ENCODE assay signal across 1 cellular context in genomic region chr2:131104487-131105155, GRCh38.
TF ChIP-seq lines count a peak whose summit lies in the region.

No MANE protein-coding gene starts in this region.

TF ChIP-seq in GM12878, 131 proteins besides CTCF, POLR2A, EP300 and RAD21 (continued from another document and continues in another):
- TF ChIP-seq ZNF687 (IDR thresholded peaks at IDR 0.05) (peak; percentile 20; the same call in 1 of the 2 replicates), NFXL1 (IDR thresholded peaks at IDR 0.05; ENCODE audit: borderline replicate concordance) (no peak), SMARCA5 (IDR thresholded peaks at IDR 0.05) (no peak), ZNF384 (IDR thresholded peaks at IDR 0.05; ENCODE audit: borderline replicate concordance, low read depth, low read length) (peak; percentile 57; the same call in 1 of the 2 replicates), RAD51 (IDR thresholded peaks at IDR 0.05) (no peak; the same call in 1 of the 2 replicates), NBN (IDR thresholded peaks at IDR 0.05) (peak; percentile 37; the same call in 1 of the 2 replicates), ZSCAN29 (IDR thresholded peaks at IDR 0.05) (no peak), STAT1 (conservative IDR thresholded peaks at IDR 0.05) (no peak), BRCA1 (IDR thresholded peaks at IDR 0.05; ENCODE audit: low read depth, low read length) (no peak), BHLHE40 (IDR thresholded peaks at IDR 0.05; ENCODE audit: borderline replicate concordance in 1 of 2, low read depth in 2 of 2, low read length in 1 of 2) (peak; percentile 17 to 28; a peak in 2 of 4 replicates), GABPA (IDR thresholded peaks at IDR 0.05; ENCODE audit: low read depth) (peak; percentile 67), SUPT20H (IDR thresholded peaks at IDR 0.05; ENCODE audit: borderline replicate concordance, control insufficient read depth, low read depth, low read length) (no peak), NKRF (conservative IDR thresholded peaks at IDR 0.05) (0 out of 2 replicates have a peak, but pooled peaks have one; percentile 33), FOS (IDR thresholded peaks at IDR 0.05; ENCODE audit: borderline replicate concordance, extremely low read depth, insufficient read length) (no peak), E2F4 (IDR thresholded peaks at IDR 0.05; ENCODE audit: low read depth, low read length) (no peak), EZH2 (IDR thresholded peaks at IDR 0.05; ENCODE audit: borderline replicate concordance, control insufficient read depth, low read depth, low read length) (0 out of 2 replicates have a peak, but pooled peaks have one; percentile 42), E2F8 (IDR thresholded peaks at IDR 0.05; ENCODE audit: low read depth, partially characterized antibody) (peak; percentile 42), MEF2B (IDR thresholded peaks at IDR 0.05; ENCODE audit: partially characterized antibody, poor library complexity, severe bottlenecking) (peak; percentile 40), TCF12 (IDR thresholded peaks at IDR 0.05; ENCODE audit: low read depth, low read length) (peak; percentile 56; the same call in 1 of the 2 replicates), FOXK2 (IDR thresholded peaks at IDR 0.05) (peak; percentile 89; the same call in 1 of the 2 replicates), MEF2A (IDR thresholded peaks at IDR 0.05; ENCODE audit: insufficient read depth, low read depth, low read length) (0 out of 2 replicates have a peak, but pooled peaks have one; percentile 21), BCL11A (IDR thresholded peaks at IDR 0.05; ENCODE audit: low read depth, low read length) (no peak), RBBP5 (conservative IDR thresholded peaks at IDR 0.05) (no peak), EGR1 (IDR thresholded peaks at IDR 0.05; ENCODE audit: borderline replicate concordance in 1 of 2, low read depth in 2 of 2, low read length in 2 of 2) (peak in 1 of 2 experiments; percentile 65; a peak in 2 of 3 replicates), SREBF1 (IDR thresholded peaks at IDR 0.05; ENCODE audit: low read length) (peak; percentile 44; the same call in 1 of the 2 replicates), SIN3A (IDR thresholded peaks at IDR 0.05; ENCODE audit: low read depth, low read length) (no peak), MTA3 (IDR thresholded peaks at IDR 0.05; ENCODE audit: borderline replicate concordance, low read length) (peak; percentile 32; the same call in 1 of the 2 replicates), STAT3 (IDR thresholded peaks at IDR 0.05; ENCODE audit: low read depth, low read length) (no peak), PKNOX1 (IDR thresholded peaks at IDR 0.05) (no peak), TCF3 (IDR thresholded peaks at IDR 0.05; ENCODE audit: borderline replicate concordance, insufficient read depth, low read depth, low read length) (no peak), SUZ12 (IDR thresholded peaks at IDR 0.05; ENCODE audit: unreplicated experiment) (no peak), SPI1 (IDR thresholded peaks at IDR 0.05; ENCODE audit: borderline replicate concordance, insufficient read depth, low read depth, low read length) (no peak), NR2C2 (IDR thresholded peaks at IDR 0.05; ENCODE audit: borderline replicate concordance, control insufficient read depth, insufficient read length, low read depth) (no peak), IKZF1 (conservative IDR thresholded peaks at IDR 0.05) (0 out of 2 replicates have a peak, but pooled peaks have one; percentile 14), MXI1 (IDR thresholded peaks at IDR 0.05; ENCODE audit: low read depth, low read length) (no peak; the same call in 1 of the 2 replicates), IKZF2 (IDR thresholded peaks at IDR 0.05) (peak; percentile 10 to 48; a peak in 1 of 4 replicates), CREM (IDR thresholded peaks at IDR 0.05; ENCODE audit: low read depth) (no peak), RFX5 (IDR thresholded peaks at IDR 0.05; ENCODE audit: low read depth, low read length) (no peak)
- TF ChIP-seq, protein P1, sequence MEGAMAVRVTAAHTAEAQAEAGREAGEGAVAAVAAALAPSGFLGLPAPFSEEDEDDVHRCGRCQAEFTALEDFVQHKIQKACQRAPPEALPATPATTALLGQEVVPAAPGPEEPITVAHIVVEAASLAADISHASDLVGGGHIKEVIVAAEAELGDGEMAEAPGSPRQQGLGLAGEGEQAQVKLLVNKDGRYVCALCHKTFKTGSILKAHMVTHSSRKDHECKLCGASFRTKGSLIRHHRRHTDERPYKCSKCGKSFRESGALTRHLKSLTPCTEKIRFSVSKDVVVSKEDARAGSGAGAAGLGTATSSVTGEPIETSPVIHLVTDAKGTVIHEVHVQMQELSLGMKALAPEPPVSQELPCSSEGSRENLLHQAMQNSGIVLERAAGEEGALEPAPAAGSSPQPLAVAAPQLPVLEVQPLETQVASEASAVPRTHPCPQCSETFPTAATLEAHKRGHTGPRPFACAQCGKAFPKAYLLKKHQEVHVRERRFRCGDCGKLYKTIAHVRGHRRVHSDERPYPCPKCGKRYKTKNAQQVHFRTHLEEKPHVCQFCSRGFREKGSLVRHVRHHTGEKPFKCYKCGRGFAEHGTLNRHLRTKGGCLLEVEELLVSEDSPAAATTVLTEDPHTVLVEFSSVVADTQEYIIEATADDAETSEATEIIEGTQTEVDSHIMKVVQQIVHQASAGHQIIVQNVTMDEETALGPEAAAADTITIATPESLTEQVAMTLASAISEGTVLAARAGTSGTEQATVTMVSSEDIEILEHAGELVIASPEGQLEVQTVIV (IDR thresholded peaks at IDR 0.05; ENCODE audit: borderline replicate concordance, partially characterized antibody) = peak; percentile 83
- TF ChIP-seq, protein P2, sequence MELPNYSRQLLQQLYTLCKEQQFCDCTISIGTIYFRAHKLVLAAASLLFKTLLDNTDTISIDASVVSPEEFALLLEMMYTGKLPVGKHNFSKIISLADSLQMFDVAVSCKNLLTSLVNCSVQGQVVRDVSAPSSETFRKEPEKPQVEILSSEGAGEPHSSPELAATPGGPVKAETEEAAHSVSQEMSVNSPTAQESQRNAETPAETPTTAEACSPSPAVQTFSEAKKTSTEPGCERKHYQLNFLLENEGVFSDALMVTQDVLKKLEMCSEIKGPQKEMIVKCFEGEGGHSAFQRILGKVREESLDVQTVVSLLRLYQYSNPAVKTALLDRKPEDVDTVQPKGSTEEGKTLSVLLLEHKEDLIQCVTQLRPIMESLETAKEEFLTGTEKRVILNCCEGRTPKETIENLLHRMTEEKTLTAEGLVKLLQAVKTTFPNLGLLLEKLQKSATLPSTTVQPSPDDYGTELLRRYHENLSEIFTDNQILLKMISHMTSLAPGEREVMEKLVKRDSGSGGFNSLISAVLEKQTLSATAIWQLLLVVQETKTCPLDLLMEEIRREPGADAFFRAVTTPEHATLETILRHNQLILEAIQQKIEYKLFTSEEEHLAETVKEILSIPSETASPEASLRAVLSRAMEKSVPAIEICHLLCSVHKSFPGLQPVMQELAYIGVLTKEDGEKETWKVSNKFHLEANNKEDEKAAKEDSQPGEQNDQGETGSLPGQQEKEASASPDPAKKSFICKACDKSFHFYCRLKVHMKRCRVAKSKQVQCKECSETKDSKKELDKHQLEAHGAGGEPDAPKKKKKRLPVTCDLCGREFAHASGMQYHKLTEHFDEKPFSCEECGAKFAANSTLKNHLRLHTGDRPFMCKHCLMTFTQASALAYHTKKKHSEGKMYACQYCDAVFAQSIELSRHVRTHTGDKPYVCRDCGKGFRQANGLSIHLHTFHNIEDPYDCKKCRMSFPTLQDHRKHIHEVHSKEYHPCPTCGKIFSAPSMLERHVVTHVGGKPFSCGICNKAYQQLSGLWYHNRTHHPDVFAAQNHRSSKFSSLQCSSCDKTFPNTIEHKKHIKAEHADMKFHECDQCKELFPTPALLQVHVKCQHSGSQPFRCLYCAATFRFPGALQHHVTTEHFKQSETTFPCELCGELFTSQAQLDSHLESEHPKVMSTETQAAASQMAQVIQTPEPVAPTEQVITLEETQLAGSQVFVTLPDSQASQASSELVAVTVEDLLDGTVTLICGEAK (IDR thresholded peaks at IDR 0.05; ENCODE audit: borderline replicate concordance) = peak; percentile 71; the same call in 1 of the 2 replicates
- TF ChIP-seq, protein P3, sequence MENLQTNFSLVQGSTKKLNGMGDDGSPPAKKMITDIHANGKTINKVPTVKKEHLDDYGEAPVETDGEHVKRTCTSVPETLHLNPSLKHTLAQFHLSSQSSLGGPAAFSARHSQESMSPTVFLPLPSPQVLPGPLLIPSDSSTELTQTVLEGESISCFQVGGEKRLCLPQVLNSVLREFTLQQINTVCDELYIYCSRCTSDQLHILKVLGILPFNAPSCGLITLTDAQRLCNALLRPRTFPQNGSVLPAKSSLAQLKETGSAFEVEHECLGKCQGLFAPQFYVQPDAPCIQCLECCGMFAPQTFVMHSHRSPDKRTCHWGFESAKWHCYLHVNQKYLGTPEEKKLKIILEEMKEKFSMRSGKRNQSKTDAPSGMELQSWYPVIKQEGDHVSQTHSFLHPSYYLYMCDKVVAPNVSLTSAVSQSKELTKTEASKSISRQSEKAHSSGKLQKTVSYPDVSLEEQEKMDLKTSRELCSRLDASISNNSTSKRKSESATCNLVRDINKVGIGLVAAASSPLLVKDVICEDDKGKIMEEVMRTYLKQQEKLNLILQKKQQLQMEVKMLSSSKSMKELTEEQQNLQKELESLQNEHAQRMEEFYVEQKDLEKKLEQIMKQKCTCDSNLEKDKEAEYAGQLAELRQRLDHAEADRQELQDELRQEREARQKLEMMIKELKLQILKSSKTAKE (IDR thresholded peaks at IDR 0.05; ENCODE audit: low read depth, poor library complexity, severe bottlenecking) = peak; percentile 89
